14 cellular contexts compared by ENCODE assay signal in genomic region chr4:102514298-102514964, GRCh38. TPM values are rescaled to one million over a fixed set of nuclear protein-coding genes. Genes with fewer than 3 reads are reported as not detected.
DNase-seq lines count a peak whose midpoint lies in the region; ATAC-seq and TF ChIP-seq lines count a peak whose summit lies in the region.
"Had no signal": no experiment of that assay in that cellular context is flagged by ENCODE, and none has a peak within 500 bp of the region (broad histone marks: within the 10 kb centered on the region; RNA-seq: fewer than 3 reads in every experiment).

No MANE protein-coding gene starts in this region.

- H3K36me3 ChIP-seq in esophagus squamous epithelium = no peaks in the 10 kb centered on the region

- intact Hi-C loops in esophagus squamous epithelium (cut with DNase I) = no loop called here

- peaks cover 0 to 20% (median 6%) of the 10 kb centered on the region in 3 donors for H3K4me1 ChIP-seq in esophagus squamous epithelium

- H3K36me3 Mint-ChIP-seq in stimulated activated naive CD8-positive, alpha-beta T cell treated with anti-CD3 and anti-CD28 coated beads, Interleukin-15, Interleukin-2, amounts not matched to agents 100 ng/mL and 50 ng/mL, for 24 hours (ENCODE audit: low read depth) = peaks cover 77% of the 10 kb centered on the region

- ATAC-seq in stimulated activated naive CD8-positive, alpha-beta T cell treated with anti-CD3 and anti-CD28 coated beads, Interleukin-15, amount 100 ng/mL, for 72 hours = no peak

- peak overlapping the region; percentile 68 for H3K27ac Mint-ChIP-seq in stimulated activated naive CD8-positive, alpha-beta T cell treated with anti-CD3 and anti-CD28 coated beads, Interleukin-15, Interleukin-2, amounts not matched to agents 100 ng/mL and 50 ng/mL, for 24 hours
- no peak overlapping the region for H3K27ac Mint-ChIP-seq in stimulated activated naive CD8-positive, alpha-beta T cell treated with anti-CD3 and anti-CD28 coated beads, Interleukin-15, amount 100 ng/mL, for 72 hours

- 77 to 78% methylated on average over 6 of the region's 6 CpGs for WGBS in esophagus squamous epithelium, 2 donors

- no peak overlapping the region for H3K4me3 Mint-ChIP-seq in stimulated activated naive CD8-positive, alpha-beta T cell treated with anti-CD3 and anti-CD28 coated beads, Interleukin-15, Interleukin-2, amounts not matched to agents 100 ng/mL and 50 ng/mL, for 24 hours
- no peak overlapping the region for H3K4me3 Mint-ChIP-seq in stimulated activated naive CD8-positive, alpha-beta T cell treated with anti-CD3 and anti-CD28 coated beads, Interleukin-15, amount 100 ng/mL, for 72 hours

- TF ChIP-seq POLR2A in esophagus squamous epithelium (IDR thresholded peaks at IDR 0.05) = no peak

- H3K27me3 ChIP-seq in layer of hippocampus (ENCODE audit: control insufficient read depth, insufficient read depth, low read length) = no peaks in the 10 kb centered on the region
- no peaks in the 10 kb centered on the region for H3K27me3 ChIP-seq in esophagus squamous epithelium

- H3K4me3 ChIP-seq in esophagus squamous epithelium = no peak overlapping the region

- DNase-seq in stimulated activated naive CD8-positive, alpha-beta T cell treated with anti-CD3 and anti-CD28 coated beads, Interleukin-15, amount 100 ng/mL, for 72 hours = no peak
- DNase-seq in HK-2 (ENCODE audit: unreplicated experiment) (no peak), esophagus squamous epithelium (lab: John Stamatoyannopoulos, UW) (no peak), hepatic stellate cell (ENCODE audit: low spot score) (no peak)
- DNase-seq: DMS153, EL, IMR-90, NCI-H1417, NCI-H1930, NCI-H2171 treated with DMSO at 0.1 percent for 48 hours, NCI-H774 had no signal

- H3K4me1 Mint-ChIP-seq in stimulated activated naive CD8-positive, alpha-beta T cell treated with anti-CD3 and anti-CD28 coated beads, Interleukin-15, Interleukin-2, amounts not matched to agents 100 ng/mL and 50 ng/mL, for 24 hours (ENCODE audit: low read depth) = peaks cover 87% of the 10 kb centered on the region
- H3K4me1 Mint-ChIP-seq in stimulated activated naive CD8-positive, alpha-beta T cell treated with anti-CD3 and anti-CD28 coated beads, Interleukin-15, amount 100 ng/mL, for 72 hours = peaks cover 75% of the 10 kb centered on the region

- H3K9me3 ChIP-seq in esophagus squamous epithelium = no peaks in the 10 kb centered on the region

- H3K9me3 Mint-ChIP-seq in stimulated activated naive CD8-positive, alpha-beta T cell treated with anti-CD3 and anti-CD28 coated beads, Interleukin-15, Interleukin-2, amounts not matched to agents 100 ng/mL and 50 ng/mL, for 24 hours = no peaks in the 10 kb centered on the region
- no peaks in the 10 kb centered on the region for H3K9me3 Mint-ChIP-seq in stimulated activated naive CD8-positive, alpha-beta T cell treated with anti-CD3 and anti-CD28 coated beads, Interleukin-15, amount 100 ng/mL, for 72 hours

- H3K27me3 Mint-ChIP-seq in stimulated activated naive CD8-positive, alpha-beta T cell treated with anti-CD3 and anti-CD28 coated beads, Interleukin-15, Interleukin-2, amounts not matched to agents 100 ng/mL and 50 ng/mL, for 24 hours = no peaks in the 10 kb centered on the region
- H3K27me3 Mint-ChIP-seq in stimulated activated naive CD8-positive, alpha-beta T cell treated with anti-CD3 and anti-CD28 coated beads, Interleukin-15, amount 100 ng/mL, for 72 hours = no peaks in the 10 kb centered on the region

- H3K27ac ChIP-seq in angular gyrus (ENCODE audit: low read depth, low read length) (peak overlapping the region; percentile 83), layer of hippocampus (ENCODE audit: low read depth, low read length) (peak overlapping the region; percentile 68), esophagus squamous epithelium (no peak overlapping the region)

- no peak for TF ChIP-seq CTCF in esophagus squamous epithelium (IDR thresholded peaks at IDR 0.05)

RNA-seq across cellular contexts. Expression of gene NFKB1, which starts 13.3 kb away (rescaled TPM):
- 10 to 100 TPM; 33.5 to 47.5 (median 41.4) TPM for total RNA-seq in esophagus squamous epithelium

Comparison
In these comparisons a context has a peak if more than half of its experiments do, and no peak if none do; other contexts are left out.
1. H3K27ac ChIP-seq: peak in angular gyrus (single experiment) and layer of hippocampus (single experiment); none in esophagus squamous epithelium (0 of 4).